Comparison of ENCODE assay signal across 26 cellular contexts in genomic region chr15:84697353-84697990, GRCh38. TPM values are rescaled to one million over a fixed set of nuclear protein-coding genes. Genes with fewer than 3 reads are reported as not detected.
A peak's percentile ranks its signal among the peaks of the same experiment; 100 is the strongest.
DNase-seq lines count a peak whose midpoint lies in the region; ATAC-seq and TF ChIP-seq lines count a peak whose summit lies in the region.
"Had no signal": no experiment of that assay in that cellular context is flagged by ENCODE, and none has a peak within 500 bp of the region (broad histone marks: within the 10 kb centered on the region; RNA-seq: fewer than 3 reads in every experiment).

No MANE protein-coding gene starts in this region.

- POLR2A ChIA-PET in HEK293 (lab: Yijun Ruan, JAX) = interaction anchor here (0.8 to 2.9 kb wide), 2 partner anchors 9 to 19 kb away, joined by 8 to 11 read pairs; partner anchors contain the start of gene SEC11A

- H3K9me3 ChIP-seq in HEK293 (ENCODE audit: control insufficient read depth, insufficient read depth, low read depth, low read length) = no peaks in the 10 kb centered on the region
- H3K9me3 ChIP-seq: BE2C, thyroid gland had no signal

- no peaks in the 10 kb centered on the region for H3K9me3 Mint-ChIP-seq in activated T-cell treated with anti-CD3 and anti-CD28 coated beads, Interleukin-2, amount 50 U/mL, for 24 hours
- H3K9me3 Mint-ChIP-seq in central memory CD8-positive, alpha-beta T cell = no peaks in the 10 kb centered on the region
- H3K9me3 Mint-ChIP-seq in osteocyte (ENCODE audit: unreplicated experiment) = no peaks in the 10 kb centered on the region
- H3K9me3 Mint-ChIP-seq: activated naive CD8-positive, alpha-beta T cell treated with anti-CD3 and anti-CD28 coated beads for 36 hours; activated T-helper 1 cell treated with anti-CD3 and anti-CD28 coated beads, Interleukin-12 subunit alpha, Interleukin-12 subunit beta, Interleukin-2, Interleukin-4 antibody, amounts not matched to agents 30 ng/mL and 10 ng/mL and 1 ng/mL, durations not matched to agents 14 hours and 24 hours and 36 hours; stimulated activated naive B cell treated with anti-CD40 and anti-IgM and Interleukin-4, amounts not matched to agents 10 μg/mL and 1 μg/mL and 100 μg/mL, for 72 hours had no signal

- H3K27ac ChIP-seq in HEK293 (ENCODE audit: extremely low read depth, low read depth, low read length) = no peak overlapping the region
- H3K27ac ChIP-seq: hepatocyte, thyroid gland had no signal

- ATAC-seq in central memory CD8-positive, alpha-beta T cell (replicated peaks; ENCODE audit: extremely low read depth, poor library complexity, severe bottlenecking) = no peak
- ATAC-seq in HG03565 (IDR thresholded peaks at IDR 0.05; ENCODE audit: unreplicated experiment) = no peak
- ATAC-seq: HCT116; SK-N-SH treated with all-trans-retinoic acid at 6 μM for 48 hours; stimulated activated naive B cell treated with anti-CD40 and anti-IgM and Interleukin-4, amounts not matched to agents 10 μg/mL and 1 μg/mL and 100 μg/mL, for 72 hours had no signal

- no peak for DNase-seq in activated T-cell treated with anti-CD3 and anti-CD28 coated beads, Interleukin-2, amount 50 U/mL, for 24 hours
- DNase-seq in activated T-cell treated with anti-CD3 and anti-CD28 coated beads, Interleukin-2, amount 50 U/mL, for 48 hours = no peak
- no peak for DNase-seq in central memory CD8-positive, alpha-beta T cell (ENCODE audit: low spot score in 2 of 2)
- no peak for DNase-seq in osteocyte (ENCODE audit: extremely low spot score, unreplicated experiment)
- no peak for DNase-seq in COLO668 (lab: John Stamatoyannopoulos, UW; ENCODE audit: unreplicated experiment)
- no peak for DNase-seq in NCI-H526 treated with DMSO at 0.1 percent for 48 hours (lab: John Stamatoyannopoulos, UW)
- DNase-seq: activated CD4-positive, CD25-positive, alpha-beta regulatory T cell treated with anti-CD3 and anti-CD28 coated beads, Interleukin-2, amount 50 U/mL, for 72 hours; activated naive CD8-positive, alpha-beta T cell treated with anti-CD3 and anti-CD28 coated beads for 36 hours; BE2C; effector CD4-positive, alpha-beta T cell; erythroblast; foreskin fibroblast; GF-D8; KG1; NCI-H2171; NCI-H69; occipital lobe; small intestine; stimulated activated naive B cell treated with anti-CD40 and anti-IgM and Interleukin-4, amounts not matched to agents 10 μg/mL and 1 μg/mL and 100 μg/mL, for 72 hours; thyroid gland had no signal

- H3K27ac Mint-ChIP-seq in activated T-cell treated with anti-CD3 and anti-CD28 coated beads, Interleukin-2, amount 50 U/mL, for 24 hours = peak overlapping the region; percentile 71
- peak overlapping the region; percentile 33 for H3K27ac Mint-ChIP-seq in central memory CD8-positive, alpha-beta T cell (ENCODE audit: low read depth)
- H3K27ac Mint-ChIP-seq in osteocyte (ENCODE audit: unreplicated experiment) = peak overlapping the region; percentile 0
- H3K27ac Mint-ChIP-seq: activated naive CD8-positive, alpha-beta T cell treated with anti-CD3 and anti-CD28 coated beads for 36 hours; activated T-helper 1 cell treated with anti-CD3 and anti-CD28 coated beads, Interleukin-12 subunit alpha, Interleukin-12 subunit beta, Interleukin-2, Interleukin-4 antibody, amounts not matched to agents 30 ng/mL and 10 ng/mL and 1 ng/mL, durations not matched to agents 14 hours and 24 hours and 36 hours; stimulated activated naive B cell treated with anti-CD40 and anti-IgM and Interleukin-4, amounts not matched to agents 10 μg/mL and 1 μg/mL and 100 μg/mL, for 72 hours had no signal

- H3K4me3 Mint-ChIP-seq in activated T-cell treated with anti-CD3 and anti-CD28 coated beads, Interleukin-2, amount 50 U/mL, for 24 hours = no peak overlapping the region
- no peak overlapping the region for H3K4me3 Mint-ChIP-seq in central memory CD8-positive, alpha-beta T cell
- H3K4me3 Mint-ChIP-seq in osteocyte (ENCODE audit: unreplicated experiment) = no peak overlapping the region
- H3K4me3 Mint-ChIP-seq: activated naive CD8-positive, alpha-beta T cell treated with anti-CD3 and anti-CD28 coated beads for 36 hours; activated T-helper 1 cell treated with anti-CD3 and anti-CD28 coated beads, Interleukin-12 subunit alpha, Interleukin-12 subunit beta, Interleukin-2, Interleukin-4 antibody, amounts not matched to agents 30 ng/mL and 10 ng/mL and 1 ng/mL, durations not matched to agents 14 hours and 24 hours and 36 hours; stimulated activated naive B cell treated with anti-CD40 and anti-IgM and Interleukin-4, amounts not matched to agents 10 μg/mL and 1 μg/mL and 100 μg/mL, for 72 hours had no signal

- H3K4me1 ChIP-seq in HEK293 (ENCODE audit: control insufficient read depth, insufficient read depth, low read length) = no peaks in the 10 kb centered on the region
- H3K4me1 ChIP-seq: BE2C had no signal

- CTCF ChIA-PET in HEK293 (lab: Yijun Ruan, JAX) = interaction anchor here (0.6 to 1.2 kb wide), 6 partner anchors 12 to 733 kb away, joined by 3 to 6 read pairs (median 3); no protein-coding TSS in a partner anchor

- H3K4me1 Mint-ChIP-seq in activated T-cell treated with anti-CD3 and anti-CD28 coated beads, Interleukin-2, amount 50 U/mL, for 24 hours (ENCODE audit: low read depth) = peaks cover 56% of the 10 kb centered on the region
- peaks cover 40% of the 10 kb centered on the region for H3K4me1 Mint-ChIP-seq in central memory CD8-positive, alpha-beta T cell
- H3K4me1 Mint-ChIP-seq in osteocyte (ENCODE audit: unreplicated experiment) = peaks cover 18% of the 10 kb centered on the region

- H3K36me3 ChIP-seq in HEK293 (ENCODE audit: control insufficient read depth in 2 of 2, insufficient read depth in 1 of 2, low read length in 2 of 2) = no peaks in the 10 kb centered on the region; a peak in 1 of 3 replicates
- H3K36me3 ChIP-seq: thyroid gland had no signal

- no peak for TF ChIP-seq CTCF in HEK293 (tag by site-specific recombination; IDR thresholded peaks at IDR 0.05)
- TF ChIP-seq CTCF in osteocyte (IDR thresholded peaks at IDR 0.05) = no peak

- H3K27me3 Mint-ChIP-seq in activated T-cell treated with anti-CD3 and anti-CD28 coated beads, Interleukin-2, amount 50 U/mL, for 24 hours = no peaks in the 10 kb centered on the region
- no peaks in the 10 kb centered on the region for H3K27me3 Mint-ChIP-seq in central memory CD8-positive, alpha-beta T cell
- H3K27me3 Mint-ChIP-seq in osteocyte (ENCODE audit: unreplicated experiment) = no peaks in the 10 kb centered on the region
- H3K27me3 Mint-ChIP-seq: activated naive CD8-positive, alpha-beta T cell treated with anti-CD3 and anti-CD28 coated beads for 36 hours; stimulated activated naive B cell treated with anti-CD40 and anti-IgM and Interleukin-4, amounts not matched to agents 10 μg/mL and 1 μg/mL and 100 μg/mL, for 72 hours had no signal

- H3K36me3 Mint-ChIP-seq in activated T-cell treated with anti-CD3 and anti-CD28 coated beads, Interleukin-2, amount 50 U/mL, for 24 hours (ENCODE audit: low read depth) = peaks cover 32% of the 10 kb centered on the region
- H3K36me3 Mint-ChIP-seq in central memory CD8-positive, alpha-beta T cell (ENCODE audit: insufficient read depth) = peaks cover 10% of the 10 kb centered on the region
- no peaks in the 10 kb centered on the region for H3K36me3 Mint-ChIP-seq in osteocyte (ENCODE audit: unreplicated experiment)

- H3K4me3 ChIP-seq in HEK293 (ENCODE audit: low read depth, low read length) = no peak overlapping the region
- H3K4me3 ChIP-seq: hepatocyte, thyroid gland had no signal

TF ChIP-seq in HEK293, 187 proteins besides CTCF, POLR2A, EP300 and RAD21 (continues in another document):
- TF ChIP-seq ZNF701 (tag by site-specific recombination; IDR thresholded peaks at IDR 0.05) (no peak), PATZ1 (tag by site-specific recombination; IDR thresholded peaks at IDR 0.05) (no peak), ZNF658 (tag by site-specific recombination; IDR thresholded peaks at IDR 0.05) (no peak), ZNF585B (tag by site-specific recombination; IDR thresholded peaks at IDR 0.05) (no peak), REST (tag by site-specific recombination; IDR thresholded peaks at IDR 0.05) (no peak)

RNA-seq across cellular contexts. Expression of gene SEC11A, which starts 18.5 kb away (rescaled TPM):
- 201 and 202 TPM in 2 replicates for total RNA-seq in osteocyte

RNA-seq across cellular contexts. Expression of gene NMB, which starts 39.5 kb away (rescaled TPM):
- total RNA-seq in osteocyte = 4.4 and 4.7 TPM in 2 replicates

RNA-seq across cellular contexts. Expression of gene WDR73, which starts 43.4 kb away (rescaled TPM):
- 22.2 and 25.2 TPM in 2 replicates for total RNA-seq in osteocyte

RNA-seq across cellular contexts. Expression of gene ZNF592, which starts 50.9 kb away (rescaled TPM):
- total RNA-seq in osteocyte = 30.1 and 31.0 TPM in 2 replicates

Comparison
In these comparisons a context has a peak if more than half of its experiments do, and no peak if none do; other contexts are left out.
1. H3K27ac Mint-ChIP-seq: peak in every context shown above with its lines; median percentile 71 in activated T-cell treated with anti-CD3 and anti-CD28 coated beads, Interleukin-2, amount 50 U/mL, for 24 hours; 33 in central memory CD8-positive, alpha-beta T cell; 0 in osteocyte.